Comparison of ENCODE assay signal across 29 cellular contexts in genomic region chr11:90465553-90465952, GRCh38.
"Had no signal": no experiment of that assay in that cellular context is flagged by ENCODE, and none has a peak within 500 bp of the region (broad histone marks: within the 10 kb centered on the region; RNA-seq: fewer than 3 reads in every experiment).

No MANE protein-coding gene starts in this region.

- H3K4me3 Mint-ChIP-seq: immature natural killer cell; mesothelial cell of epicardium; naive B cell; natural killer cell; nephron progenitor cell; neural progenitor cell; stimulated activated naive CD8-positive, alpha-beta T cell treated with anti-CD3 and anti-CD28 coated beads, Interleukin-15, Interleukin-2, amounts not matched to agents 100 ng/mL and 50 ng/mL, for 24 hours; type B pancreatic cell had no signal

- H3K9me3 Mint-ChIP-seq: mesothelial cell of epicardium; naive B cell; natural killer cell; nephron progenitor cell; neural progenitor cell; stimulated activated naive CD8-positive, alpha-beta T cell treated with anti-CD3 and anti-CD28 coated beads, Interleukin-15, Interleukin-2, amounts not matched to agents 100 ng/mL and 50 ng/mL, for 24 hours; type B pancreatic cell had no signal

- H3K4me3 ChIP-seq: left ventricle myocardium inferior, lung, neural progenitor cell, psoas muscle, right atrium auricular region, right lobe of liver, skin epidermis, suprapubic skin, thoracic aorta, tibial artery, uterus had no signal

- H3K9me3 ChIP-seq: left ventricle myocardium inferior, neutrophil, psoas muscle, right atrium auricular region, right lobe of liver, suprapubic skin, thoracic aorta, tibial artery, uterus had no signal

- H3K27ac Mint-ChIP-seq: immature natural killer cell; mesothelial cell of epicardium; naive B cell; natural killer cell; nephron progenitor cell; neural progenitor cell; stimulated activated naive CD8-positive, alpha-beta T cell treated with anti-CD3 and anti-CD28 coated beads, Interleukin-15, Interleukin-2, amounts not matched to agents 100 ng/mL and 50 ng/mL, for 24 hours; type B pancreatic cell had no signal

- H3K4me2 ChIP-seq: neural progenitor cell had no signal

- H3K36me3 ChIP-seq: left ventricle myocardium inferior, neural progenitor cell, neutrophil, right atrium auricular region, right lobe of liver, suprapubic skin, thoracic aorta, tibial artery, uterus had no signal

- H3K27me3 ChIP-seq: neural progenitor cell, neutrophil, right atrium auricular region, right lobe of liver, suprapubic skin, tibial artery, uterus had no signal

- H3K79me2 ChIP-seq: parathyroid adenoma had no signal

- DNase-seq: hypothalamus; immature natural killer cell; kidney; left ventricle myocardium inferior; mesendoderm; naive B cell; natural killer cell; nephron progenitor cell; occipital lobe; psoas muscle; right lobe of liver; stimulated activated CD4-positive, alpha-beta T cell treated with anti-CD3 and anti-CD28 coated beads, Interleukin-12 subunit alpha, Interleukin-12 subunit beta, amount 100 ng/mL, for 4 hours; stimulated activated CD4-positive, alpha-beta T cell treated with anti-CD3 and anti-CD28 coated beads, Interleukin-15, amount 100 ng/mL, for 24 hours; stimulated activated CD4-positive, alpha-beta T cell treated with anti-CD3 and anti-CD28 coated beads, Interleukin-2, amount 100 ng/mL, for 24 hours; stimulated activated CD4-positive, alpha-beta T cell treated with anti-CD3 and anti-CD28 coated beads, Interleukin-4, amount 100 ng/mL, for 1 hour; stimulated activated naive CD4-positive, alpha-beta T cell; tibial artery; uterus had no signal

- H3K27me3 Mint-ChIP-seq: type B pancreatic cell had no signal

- H3K9ac ChIP-seq: neural progenitor cell, parathyroid adenoma had no signal

- H3K4me1 Mint-ChIP-seq: immature natural killer cell, naive B cell, natural killer cell, nephron progenitor cell, neural progenitor cell had no signal

- H3K4me1 ChIP-seq: left ventricle myocardium inferior, neural progenitor cell, parathyroid adenoma, psoas muscle, right lobe of liver, suprapubic skin, uterus had no signal

- H2AFZ ChIP-seq: neural progenitor cell, parathyroid adenoma had no signal

- H3K36me3 Mint-ChIP-seq: immature natural killer cell, mesothelial cell of epicardium, naive B cell, natural killer cell, neural progenitor cell, type B pancreatic cell had no signal

- ATAC-seq: natural killer cell, psoas muscle, right lobe of liver had no signal

- H3K27ac ChIP-seq: left ventricle myocardium inferior, neural progenitor cell, neutrophil, parathyroid adenoma, psoas muscle, right atrium auricular region, right lobe of liver, skin epidermis, suprapubic skin, thoracic aorta, tibial artery, uterus had no signal
